Comparison of ENCODE assay signal across 28 cellular contexts in the genomic region with DNA sequence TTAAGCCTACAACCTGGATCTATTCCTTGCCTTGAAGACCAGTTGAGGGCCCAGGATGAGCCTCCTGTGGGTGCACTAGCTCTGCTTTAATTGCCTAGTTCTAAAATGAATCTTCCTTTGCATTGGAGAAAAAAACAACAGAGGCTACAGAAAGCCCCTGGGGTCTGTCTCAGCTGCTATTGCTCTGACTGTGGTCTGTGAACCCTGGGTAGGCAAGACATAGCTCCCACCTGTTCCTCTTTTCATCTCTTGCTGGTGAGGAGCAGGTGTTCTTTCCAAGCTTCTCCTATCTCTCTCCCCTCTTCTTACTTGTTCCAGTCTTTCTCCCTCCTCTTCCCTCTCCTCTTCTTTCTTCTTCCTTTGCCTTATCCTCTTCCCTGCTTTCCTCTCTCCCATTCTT. TPM values are rescaled to one million over a fixed set of nuclear protein-coding genes. Genes with fewer than 3 reads are reported as not detected.
"Had no signal": no experiment of that assay in that cellular context is flagged by ENCODE, and none has a peak within 500 bp of the region (broad histone marks: within the 10 kb centered on the region; RNA-seq: fewer than 3 reads in every experiment).

No MANE protein-coding gene starts in this region.

- H3K27ac ChIP-seq: adrenal gland, breast epithelium, SK-N-MC, WERI-Rb-1 had no signal

- H3K9me3 ChIP-seq: adrenal gland, breast epithelium, MG63 had no signal

- DNase-seq: activated CD4-positive, alpha-beta memory T cell treated with anti-CD3 and anti-CD28 coated beads, Interleukin-2, amount 10 ng/mL, durations not matched to agents 7 days and 5 days; activated CD4-positive, alpha-beta T cell treated with anti-CD3 and anti-CD28 coated beads for 36 hours; activated CD4-positive, alpha-beta T cell treated with anti-CD3 and anti-CD28 coated beads, Interleukin-2, amount 50 U/mL, for 1 hour; activated gamma-delta T cell treated with Interleukin-2 at 50 U/mL for 16 hours; activated naive CD4-positive, alpha-beta T cell treated with anti-CD3 and anti-CD28 coated beads, Interleukin-2, amount 50 U/mL, for 16 hours; activated naive CD8-positive, alpha-beta T cell treated with anti-CD3 and anti-CD28 coated beads, Interleukin-2, amount 10 ng/mL, durations not matched to agents 7 days and 5 days; activated T-cell treated with anti-CD3 and anti-CD28 coated beads for 4 hours; activated T-cell treated with anti-CD3 and anti-CD28 coated beads, Interleukin-2, amount 50 U/mL, for 72 hours; aorta; central memory CD4-positive, alpha-beta T cell; IMR-90; KBM-7; MV-4-11; NCI-H187 treated with DMSO at 0.1 percent for 48 hours; NCI-H2081 treated with DMSO at 0.1 percent for 48 hours; NCI-H748 treated with DMSO at 0.1 percent for 48 hours; SIG-M5; T-helper 1 cell; WERI-Rb-1 had no signal

- H3K36me3 ChIP-seq: adrenal gland, breast epithelium, MG63, WERI-Rb-1 had no signal

- H3K4me3 ChIP-seq: adrenal gland, breast epithelium, MG63, SK-N-MC had no signal

- H3K27me3 ChIP-seq: adrenal gland, breast epithelium, MG63 had no signal

- H3K4me1 ChIP-seq: adrenal gland, breast epithelium had no signal

RNA-seq across cellular contexts. Expression of a gene that starts 28.8 kb away (rescaled TPM):
- total RNA-seq: activated CD4-positive, alpha-beta memory T cell treated with anti-CD3 and anti-CD28 coated beads, Interleukin-2, amount 10 ng/mL, durations not matched to agents 7 days and 5 days; activated CD4-positive, alpha-beta T cell treated with anti-CD3 and anti-CD28 coated beads for 36 hours; activated CD8-positive, alpha-beta memory T cell treated with anti-CD3 and anti-CD28 coated beads for 36 hours; activated naive CD8-positive, alpha-beta T cell treated with anti-CD3 and anti-CD28 coated beads, Interleukin-2, amount 10 ng/mL, durations not matched to agents 7 days and 5 days; activated T-cell treated with anti-CD3 and anti-CD28 coated beads, Interleukin-2, amount 50 U/mL, for 72 hours; activated T-helper 2 cell treated with anti-CD3 and anti-CD28 coated beads, Interferon-gamma antibody, Interleukin-2, Interleukin-4, amounts not matched to agents 10 μg/mL and 5 μg/mL and 100 μg/mL, durations not matched to agents 14 hours and 24 hours and 36 hours; aorta; IMR-90; OCI-LY7; RPMI7951; T-helper 2 cell treated with Interferon-gamma antibody and Interleukin-4, amounts not matched to agents 100 ng/mL and 5 ng/mL, for 36 hours had no signal
- polyA plus RNA-seq: IMR-90 had no signal
